ENCODE assay signal across 9 cellular contexts in the genomic region with DNA sequence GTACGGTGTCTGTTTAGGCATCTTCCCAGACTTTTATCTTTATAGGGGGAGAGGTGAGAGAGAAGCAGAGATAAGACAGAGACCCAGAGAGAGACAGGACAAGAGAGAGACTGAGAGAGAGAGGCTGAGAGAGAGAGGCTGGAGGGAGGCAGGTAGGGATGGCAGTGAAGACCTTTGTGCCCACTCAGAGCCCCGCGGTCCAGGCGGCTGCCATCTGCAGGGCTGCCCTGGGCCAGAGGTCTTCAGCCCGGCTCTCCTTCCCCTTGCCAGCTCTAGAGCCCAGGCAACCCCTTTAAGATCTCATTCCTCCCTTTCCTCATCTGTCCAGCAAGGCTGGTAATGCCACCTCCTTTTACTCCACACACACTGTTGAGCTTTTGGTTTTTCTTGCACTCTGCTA.
"Had no signal": no experiment of that assay in that cellular context is flagged by ENCODE, and none has a peak within 500 bp of the region (broad histone marks: within the 10 kb centered on the region; RNA-seq: fewer than 3 reads in every experiment).

No MANE protein-coding gene starts in this region.

- ATAC-seq: HCT116, HepG2 had no signal

- H3K27ac Mint-ChIP-seq: HFFc6, IgD-negative memory B cell had no signal

- H3K4me3 ChIP-seq: GM23248, HAP-1 had no signal

- H3K4me1 ChIP-seq: HAP-1 had no signal

- H3K4me3 Mint-ChIP-seq: HFFc6 had no signal

- H3K27me3 Mint-ChIP-seq: IgD-negative memory B cell had no signal

- DNase-seq: GM23248, GOT3, H7, HFFc6 had no signal

- H3K36me3 Mint-ChIP-seq: IgD-negative memory B cell had no signal

- H3K9me3 ChIP-seq: HAP-1 had no signal

- H3K36me3 ChIP-seq: HAP-1 had no signal

- H3K27ac ChIP-seq: GM23248, HL-60 had no signal

- H3K4me1 Mint-ChIP-seq: IgD-negative memory B cell had no signal

- H3K9ac ChIP-seq: GM23248 had no signal

- H2AFZ ChIP-seq: GM23248 had no signal
